Comparison of ENCODE assay signal across 11 cellular contexts in genomic region chr19:2711175-2711936, GRCh38. TPM values are rescaled to one million over a fixed set of nuclear protein-coding genes. Genes with fewer than 3 reads are reported as not detected.
DNase-seq lines count a peak whose midpoint lies in the region; ATAC-seq, FAIRE-seq and TF ChIP-seq lines count a peak whose summit lies in the region.
"Had no signal": no experiment of that assay in that cellular context is flagged by ENCODE, and none has a peak within 500 bp of the region (broad histone marks: within the 10 kb centered on the region; RNA-seq: fewer than 3 reads in every experiment).

No MANE protein-coding gene starts in this region.

- H3K27me3 ChIP-seq in smooth muscle cell (ENCODE audit: low read depth) = no peaks in the 10 kb centered on the region

- H3K27ac ChIP-seq in smooth muscle cell (ENCODE audit: low read depth) = peak overlapping the region; percentile 83

- H3K79me2 ChIP-seq in smooth muscle cell (ENCODE audit: low read depth) = no peaks in the 10 kb centered on the region

- DNase-seq in GM12891 (ENCODE audit: insufficient read length, low spot score) (no peak), NOMO-1 (lab: John Stamatoyannopoulos, UW; ENCODE audit: unreplicated experiment in 2 of 2) (peak; percentile 6 to 53), choroid plexus epithelial cell (ENCODE audit: low read depth) (peak; percentile 66), smooth muscle cell (lab: John Stamatoyannopoulos, UW; ENCODE audit: unreplicated experiment) (no peak), GM20000 (ENCODE audit: low spot score) (no peak), NCI-H524 treated with DMSO at 0.1 percent for 48 hours (lab: John Stamatoyannopoulos, UW) (no peak), iPS-NIHi11 (ENCODE audit: low spot score) (no peak), left lobe of liver (ENCODE audit: low spot score) (no peak)
- DNase-seq: central memory CD4-positive, alpha-beta T cell; NCI-H187 had no signal

- no peak for TF ChIP-seq CTCF in choroid plexus epithelial cell (conservative IDR thresholded peaks at IDR 0.05; ENCODE audit: low read depth, low read length)
- no peak for TF ChIP-seq CTCF in smooth muscle cell (IDR thresholded peaks at IDR 0.05; ENCODE audit: borderline replicate concordance, insufficient read depth, poor library complexity, severe bottlenecking)
- TF ChIP-seq CTCF in GM20000 (IDR thresholded peaks at IDR 0.05; ENCODE audit: extremely low read depth, missing control alignments) = no peak

- no peak overlapping the region for H2AFZ ChIP-seq in smooth muscle cell (ENCODE audit: low read depth)

- H3F3A ChIP-seq in smooth muscle cell (ENCODE audit: low read depth) = no peaks in the 10 kb centered on the region

- ATAC-seq in left lobe of liver = no peak
- ATAC-seq: activated T-helper 17 cell treated with anti-CD3 and anti-CD28 coated beads, Interleukin-2, amount 50 U/mL, for 72 hours had no signal

- H3K9ac ChIP-seq in smooth muscle cell (ENCODE audit: low read depth) = peak overlapping the region; percentile 31

- H3K4me3 ChIP-seq in choroid plexus epithelial cell (ENCODE audit: low read depth, low read length) = no peak overlapping the region
- H3K4me3 ChIP-seq in smooth muscle cell = no peak overlapping the region

- no peaks in the 10 kb centered on the region for H4K20me1 ChIP-seq in smooth muscle cell (ENCODE audit: low read depth)

- no peak for TF ChIP-seq POLR2A in GM12891 (IDR thresholded peaks at IDR 0.05; ENCODE audit: low read depth, low read length)

- H3K9me3 ChIP-seq in smooth muscle cell (replicated peaks; ENCODE audit: low read depth) = peaks cover 4% of the 10 kb centered on the region

- peak overlapping the region; percentile 47 for H3K4me2 ChIP-seq in smooth muscle cell

- no peaks in the 10 kb centered on the region for H3K4me1 ChIP-seq in smooth muscle cell (ENCODE audit: low read depth)

- H3K36me3 ChIP-seq in smooth muscle cell (ENCODE audit: low read depth) = no peaks in the 10 kb centered on the region

- WGBS in smooth muscle cell (ENCODE audit: low lambda C conversion rate) = 62% methylated on average over 17 of the region's 17 CpGs

- FAIRE-seq in GM12891 (lab: Jason Lieb, UNC) = peak; percentile 62

TF ChIP-seq in GM12891, 5 proteins besides CTCF, POLR2A, EP300 and RAD21:
- TF ChIP-seq POU2F2 (IDR thresholded peaks at IDR 0.05; ENCODE audit: low read depth, low read length) = no peak

RNA-seq across cellular contexts. Expression of gene GNG7, which starts 8.9 kb away (rescaled TPM):
- polyA plus RNA-seq in GM12891 (2012; ENCODE audit: low read depth, missing spikeins) = 6.4 TPM
- total RNA-seq in smooth muscle cell = 1.7 and 2.1 TPM in 2 replicates
- 2.3 and 2.6 TPM in 2 replicates for polyA plus RNA-seq in smooth muscle cell
- total RNA-seq in left lobe of liver = 4.0 TPM

RNA-seq across cellular contexts. Expression of gene DIRAS1, which starts 9.8 kb away (rescaled TPM):
- 0.08 TPM for polyA plus RNA-seq in GM12891 (2012; ENCODE audit: low read depth, missing spikeins)
- total RNA-seq in smooth muscle cell = 6.7 and 7.9 TPM in 2 replicates
- 7.2 and 11.3 TPM in 2 replicates for polyA plus RNA-seq in smooth muscle cell
- 0.10 TPM for total RNA-seq in left lobe of liver

RNA-seq across cellular contexts. Expression of gene SLC39A3, which starts 28.5 kb away (rescaled TPM):
- 19.8 TPM for polyA plus RNA-seq in GM12891 (2012; ENCODE audit: low read depth, missing spikeins)
- 24.2 and 25.2 TPM in 2 replicates for total RNA-seq in smooth muscle cell
- polyA plus RNA-seq in smooth muscle cell = 46.1 and 56.1 TPM in 2 replicates
- 18.6 TPM for total RNA-seq in left lobe of liver

Comparison
In these comparisons a context has a peak if more than half of its experiments do, and no peak if none do; other contexts are left out.
1. DNase-seq: peak in NOMO-1 (2 of 2) and choroid plexus epithelial cell (single experiment); none in GM12891 (single experiment), smooth muscle cell (single experiment), GM20000 (single experiment), NCI-H524 treated with DMSO at 0.1 percent for 48 hours (single experiment), iPS-NIHi11 (single experiment) and left lobe of liver (single experiment).